ENCODE assay signal across 30 cellular contexts in genomic region chr2:96599941-96600340, GRCh38. TPM values are rescaled to one million over a fixed set of nuclear protein-coding genes. Genes with fewer than 3 reads are reported as not detected.
"Had no signal": no experiment of that assay in that cellular context is flagged by ENCODE, and none has a peak within 500 bp of the region (broad histone marks: within the 10 kb centered on the region; RNA-seq: fewer than 3 reads in every experiment).

No MANE protein-coding gene starts in this region.

- H3K27me3 Mint-ChIP-seq: activated CD4-positive, alpha-beta T cell treated with anti-CD3 and anti-CD28 coated beads, Interleukin-2, amount 10 ng/mL, durations not matched to agents 7 days and 5 days; activated CD8-positive, alpha-beta T cell treated with anti-CD3 and anti-CD28 coated beads for 36 hours; activated naive CD8-positive, alpha-beta T cell treated with anti-CD3 and anti-CD28 coated beads, Interleukin-2, amount 10 ng/mL, durations not matched to agents 7 days and 5 days had no signal

- H3K4me3 ChIP-seq: adrenal gland, breast epithelium, SJSA1 had no signal

- H3K27me3 ChIP-seq: adrenal gland, breast epithelium, SJSA1 had no signal

- H3K27ac Mint-ChIP-seq: activated CD4-positive, alpha-beta T cell treated with anti-CD3 and anti-CD28 coated beads, Interleukin-2, amount 10 ng/mL, durations not matched to agents 7 days and 5 days; activated naive CD8-positive, alpha-beta T cell treated with anti-CD3 and anti-CD28 coated beads, Interleukin-2, amount 10 ng/mL, durations not matched to agents 7 days and 5 days had no signal

- H3K36me3 ChIP-seq: breast epithelium had no signal

- H3K27ac ChIP-seq: adrenal gland, breast epithelium, SJSA1 had no signal

- DNase-seq: activated CD4-positive, alpha-beta T cell treated with anti-CD3 and anti-CD28 coated beads, Interleukin-2, amount 10 ng/mL, durations not matched to agents 7 days and 5 days; activated CD4-positive, CD25-positive, alpha-beta regulatory T cell; activated CD8-positive, alpha-beta T cell treated with anti-CD3 and anti-CD28 coated beads for 36 hours; activated naive CD4-positive, alpha-beta T cell treated with anti-CD3 and anti-CD28 coated beads, Interleukin-2, amount 50 U/mL, for 16 hours; activated naive CD8-positive, alpha-beta T cell treated with anti-CD3 and anti-CD28 coated beads, Interleukin-2, amount 10 ng/mL, durations not matched to agents 7 days and 5 days; activated T-cell treated with anti-CD3 and anti-CD28 coated beads, Interleukin-2, amount 50 U/mL, for 48 hours; adrenal gland; anterior cingulate cortex; central memory CD4-positive, alpha-beta T cell; IMR-90; Kasumi-1; KBM-7; NCI-H1092 treated with DMSO at 0.1 percent for 48 hours; NCI-H1417 treated with DMSO at 0.1 percent for 48 hours; NCI-H1694; NCI-H2029; NCI-H2107; NCI-H510A treated with DMSO at 0.1 percent for 48 hours; NCI-H69; NK-92 treated with Interleukin-12 subunit alpha and Interleukin-12 subunit beta, amount 100 ng/mL, for 24 hours; OCI-M1; RPMI8226; SHP77; SW 1271; T-helper 2 cell had no signal

- ATAC-seq: activated CD8-positive, alpha-beta T cell treated with anti-CD3 and anti-CD28 coated beads for 36 hours; Panc1; SK-N-SH treated with all-trans-retinoic acid at 6 μM for 48 hours had no signal

- H3K9me3 ChIP-seq: adrenal gland, breast epithelium, SJSA1 had no signal

- H3K4me3 Mint-ChIP-seq: activated CD4-positive, alpha-beta T cell treated with anti-CD3 and anti-CD28 coated beads, Interleukin-2, amount 10 ng/mL, durations not matched to agents 7 days and 5 days; activated CD8-positive, alpha-beta T cell treated with anti-CD3 and anti-CD28 coated beads for 36 hours; activated naive CD8-positive, alpha-beta T cell treated with anti-CD3 and anti-CD28 coated beads, Interleukin-2, amount 10 ng/mL, durations not matched to agents 7 days and 5 days had no signal

- H3K4me1 ChIP-seq: breast epithelium, SJSA1 had no signal

- H3K9me3 Mint-ChIP-seq: activated CD4-positive, alpha-beta T cell treated with anti-CD3 and anti-CD28 coated beads, Interleukin-2, amount 10 ng/mL, durations not matched to agents 7 days and 5 days; activated CD8-positive, alpha-beta T cell treated with anti-CD3 and anti-CD28 coated beads for 36 hours; activated naive CD8-positive, alpha-beta T cell treated with anti-CD3 and anti-CD28 coated beads, Interleukin-2, amount 10 ng/mL, durations not matched to agents 7 days and 5 days had no signal

RNA-seq across cellular contexts. Expression of gene FER1L5, which starts 42.6 kb away (rescaled TPM):
- total RNA-seq: activated CD4-positive, alpha-beta T cell treated with anti-CD3 and anti-CD28 coated beads, Interleukin-2, amount 10 ng/mL, durations not matched to agents 7 days and 5 days; activated CD8-positive, alpha-beta T cell treated with anti-CD3 and anti-CD28 coated beads for 36 hours; activated naive CD8-positive, alpha-beta T cell treated with anti-CD3 and anti-CD28 coated beads, Interleukin-2, amount 10 ng/mL, durations not matched to agents 7 days and 5 days; chondrocyte; SJSA1 had no signal
